8 cellular contexts compared by ENCODE assay signal in the genomic region with DNA sequence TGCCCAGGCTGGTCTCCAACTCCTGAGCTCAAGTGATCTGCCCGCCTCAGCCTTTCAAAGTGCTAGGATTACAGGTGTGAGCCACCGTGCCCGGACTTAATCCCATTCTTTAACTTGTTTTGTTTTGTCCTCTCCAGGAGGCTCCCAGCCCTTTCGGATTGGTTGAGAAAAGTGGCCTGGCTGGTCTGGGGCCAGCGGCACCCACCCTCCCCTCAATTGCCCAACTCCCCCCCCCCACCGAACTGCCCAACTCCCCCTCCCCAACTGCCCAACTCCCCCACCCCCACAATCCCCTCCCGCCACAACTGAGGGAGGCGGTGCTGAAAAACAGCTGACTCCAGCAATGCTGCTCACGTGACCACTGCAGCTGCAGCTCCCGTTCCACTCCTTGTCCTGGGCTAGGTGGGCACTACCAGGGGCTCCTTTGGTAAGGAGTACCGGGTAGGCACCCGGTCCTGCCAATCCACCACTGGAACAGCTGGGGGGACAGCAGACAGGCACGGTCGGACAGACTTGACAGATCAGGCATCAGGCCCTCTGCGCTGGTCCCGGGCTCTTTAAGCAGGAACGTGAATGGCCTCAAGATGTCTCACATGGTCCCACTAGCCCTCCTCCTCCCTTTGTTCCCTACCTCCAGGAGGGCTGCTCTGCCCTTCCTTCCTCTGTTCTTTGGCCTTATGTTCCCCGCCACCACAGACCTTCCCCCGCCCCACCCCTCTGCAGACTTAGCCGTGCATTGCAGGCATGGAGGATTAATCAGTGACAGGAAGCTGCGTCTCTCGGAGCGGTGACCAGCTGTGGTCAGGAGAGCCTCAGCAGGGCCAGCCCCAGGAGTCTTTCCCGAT. TPM values are rescaled to one million over a fixed set of nuclear protein-coding genes. Genes with fewer than 3 reads are reported as not detected.
A peak's percentile ranks its signal among the peaks of the same experiment; 100 is the strongest.
DNase-seq lines count a peak whose midpoint lies in the region; ATAC-seq and TF ChIP-seq lines count a peak whose summit lies in the region.

A gene (plus strand): TSS at position 720 of the 845 bp plus-strand sequence. CDS start 158 bp downstream, outside the sequence.

- H3K9me3 ChIP-seq in Peyer's patch (no peaks in the 10 kb centered on the region), right cardiac atrium (ENCODE audit: control insufficient read depth, low read length) (no peaks in the 10 kb centered on the region)

- no peak for TF ChIP-seq CTCF in Peyer's patch (IDR thresholded peaks at IDR 0.05)
- TF ChIP-seq CTCF in astrocyte of the spinal cord (IDR thresholded peaks at IDR 0.05; ENCODE audit: low read depth, low read length): no peak

- peak; percentile 69 to 82 for TF ChIP-seq POLR2A in Peyer's patch (IDR thresholded peaks at IDR 0.05)

- intact Hi-C loops in right cardiac atrium (cut with DNase I): no loop called here

- peak within 1 kb of the TSS; percentile 61; the same call in 1 of the 2 replicates for H3K4me3 ChIP-seq in GM08714 (ENCODE audit: low read length)
- H3K4me3 ChIP-seq in Peyer's patch: peak within 1 kb of the TSS; percentile 46 to 69 (median 56)
- H3K4me3 ChIP-seq in astrocyte of the spinal cord (ENCODE audit: low read depth, low read length): peak within 1 kb of the TSS; percentile 51
- peak within 1 kb of the TSS; percentile 90 for H3K4me3 ChIP-seq in right cardiac atrium (ENCODE audit: low read length)

- under 1% methylated on average over 24 of the region's 24 CpGs for WGBS in right cardiac atrium

- H3K4me1 ChIP-seq in Peyer's patch: peaks cover 0 to 37% (median 11%) of the 10 kb centered on the region in 4 donors
- no peaks in the 10 kb centered on the region for H3K4me1 ChIP-seq in right cardiac atrium (ENCODE audit: control insufficient read depth, insufficient read depth, low read length)

- H3K27me3 ChIP-seq in Peyer's patch (no peaks in the 10 kb centered on the region), right cardiac atrium (ENCODE audit: control insufficient read depth, insufficient read depth) (no peaks in the 10 kb centered on the region)

- H3K27ac ChIP-seq in Peyer's patch: peak within 1 kb of the TSS; percentile 73 to 91 (median 76)
- H3K27ac ChIP-seq in right cardiac atrium (ENCODE audit: low read length): peak within 1 kb of the TSS; percentile 91

- in situ Hi-C loops in astrocyte of the spinal cord (cut with HindIII; ENCODE audit: low sequenced_read_pairs): no loop called here

- DNase-seq in HT-29 (ENCODE audit: low spot score) (peak; percentile 64), Peyer's patch (peak; percentile 58 to 90 (median 89)), astrocyte of the spinal cord (ENCODE audit: low read depth, low spot score) (peak; percentile 93), right cardiac atrium (peak; percentile 79 to 86 (median 82)), pons (ENCODE audit: low spot score) (peak; percentile 76)

- ATAC-seq in right cardiac atrium (peak; percentile 84 to 93), HG03442 (IDR thresholded peaks at IDR 0.05; ENCODE audit: unreplicated experiment) (no peak), GM18520 (IDR thresholded peaks at IDR 0.05; ENCODE audit: unreplicated experiment) (no peak)

- peaks cover 0 to 8% (median 0%) of the 10 kb centered on the region in 3 donors for H3K36me3 ChIP-seq in Peyer's patch

RNA-seq across cellular contexts. Expression of the gene that starts here (rescaled TPM):
- 13.2 and 19.0 TPM in 2 replicates for total RNA-seq in HT-29 (2014; rRNA removed; shearing (Covaris generic))
- total RNA-seq in Peyer's patch (100 to 1,000 TPM in 3 of 4 donors, 10 to 100 TPM in 1; 17.3 to 248 (median 186) TPM), right cardiac atrium (10 to 100 TPM; 10.9 to 33.4 (median 25.5) TPM)
- polyA plus RNA-seq in right cardiac atrium: 14.3 TPM

Comparison
In these comparisons a context has a peak if more than half of its experiments do, and no peak if none do; other contexts are left out.
1. ATAC-seq: peak in right cardiac atrium (2 of 2); none in HG03442 (single experiment) and GM18520 (single experiment).
2. Peak in every context shown above with its lines, with median percentiles within 50 percentile points of each other: H3K4me3 ChIP-seq and DNase-seq.